In the genomic region with DNA sequence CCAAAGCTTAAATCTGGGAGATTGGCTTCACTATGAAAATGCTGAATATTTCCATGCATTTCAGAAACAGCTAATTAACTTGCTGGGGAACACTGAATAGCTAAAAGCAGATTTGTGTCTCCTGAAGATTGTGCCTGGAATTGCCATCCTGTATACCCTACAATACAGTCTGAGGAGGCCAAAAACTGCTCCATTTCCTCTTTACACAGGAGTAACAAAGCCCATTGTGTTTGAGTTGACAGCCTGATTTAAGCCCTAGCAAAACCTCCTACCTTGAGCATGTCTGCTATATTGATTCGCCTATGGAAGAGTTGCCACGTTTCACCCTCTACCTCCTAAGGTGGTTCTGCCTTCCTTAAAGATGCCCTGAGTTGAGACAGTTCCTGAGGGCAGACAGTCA, we compare ENCODE assay signal across 8 cellular contexts. TPM values are rescaled to one million over a fixed set of nuclear protein-coding genes. Genes with fewer than 3 reads are reported as not detected.
DNase-seq lines count a peak whose midpoint lies in the region; ATAC-seq, FAIRE-seq and TF ChIP-seq lines count a peak whose summit lies in the region.

No MANE protein-coding gene starts in this region.

- peak; percentile 10 for DNase-seq in DMS79 (lab: John Stamatoyannopoulos, UW)
- DNase-seq in GM12878 (ENCODE audit: low read depth, low spot score): no peak
- no peak for DNase-seq in neuronal stem cell (ENCODE audit: low spot score)
- DNase-seq in GM03348 (ENCODE audit: low spot score): no peak
- no peak for DNase-seq in medulla oblongata (ENCODE audit: extremely low spot score)
- DNase-seq in lower leg skin (ENCODE audit: low spot score in 2 of 2): no peak
- no peak for DNase-seq in HPDE6-E6E7 (ENCODE audit: extremely low spot score)

- H2AK5ac ChIP-seq in neuronal stem cell (ENCODE audit: low read depth, low read length): no peak overlapping the region

- TF ChIP-seq POLR2A in GM12878 (IDR thresholded peaks at IDR 0.05; ENCODE audit: low read depth, low read length) (no peak), lower leg skin (IDR thresholded peaks at IDR 0.05) (no peak)

- no peak overlapping the region for H3K18ac ChIP-seq in neuronal stem cell (ENCODE audit: low read length)

- H3K4me3 ChIP-seq in Loucy (ENCODE audit: low read length, poor library complexity, severe bottlenecking) (peak overlapping the region; percentile 91), GM12878 (peak overlapping the region; percentile 91), neuronal stem cell (ENCODE audit: low read length in 2 of 2) (peak overlapping the region in 1 of 2 donors; percentile 80), lower leg skin (ENCODE audit: low read depth, poor library complexity, severe bottlenecking) (no peak overlapping the region)

- BruUV-seq in GM12878 (replicated peaks; lab: Mats Ljungman, UMichigan): no TSS peak

- no peak overlapping the region for H3K4ac ChIP-seq in neuronal stem cell (ENCODE audit: low read length)

- H3K4me2 ChIP-seq in Loucy (ENCODE audit: low read depth, low read length, poor library complexity, severe bottlenecking) (peak overlapping the region; percentile 91), GM12878 (ENCODE audit: control insufficient read depth, insufficient read depth) (peak overlapping the region; percentile 99), neuronal stem cell (ENCODE audit: insufficient read depth, low read length, poor library complexity, severe bottlenecking) (peak overlapping the region; percentile 92)

- H3K27me3 ChIP-seq in Loucy (ENCODE audit: insufficient read depth, low read length, poor library complexity, severe bottlenecking) (no peaks in the 10 kb centered on the region), GM12878 (replicated peaks in 1 of 2; ENCODE audit: control insufficient read depth in 2 of 2, insufficient read depth in 2 of 2, low read length in 1 of 2) (no peaks in the 10 kb centered on the region), neuronal stem cell (ENCODE audit: control insufficient read depth in 3 of 3, insufficient read depth in 3 of 3, low read depth in 1 of 3, low read length in 3 of 3) (no peaks in the 10 kb centered on the region)

- H3K27ac ChIP-seq in GM12878 (ENCODE audit: control insufficient read depth, insufficient read depth): peak overlapping the region; percentile 98
- peak overlapping the region; percentile 100 for H3K27ac ChIP-seq in neuronal stem cell (replicated peaks; ENCODE audit: low read length)

- H3F3A ChIP-seq in Loucy (ENCODE audit: low read depth): 0 out of 2 replicates have a peak, but pooled peaks cover 5% of the 10 kb centered on the region

- H3K79me2 ChIP-seq in Loucy (ENCODE audit: insufficient read depth, low read length) (peaks cover 45% of the 10 kb centered on the region), GM12878 (ENCODE audit: control insufficient read depth, insufficient read depth, low read length) (peaks cover 31% of the 10 kb centered on the region)

- H3K4me1 ChIP-seq in Loucy (ENCODE audit: insufficient read depth, low read length, poor library complexity, severe bottlenecking): peaks cover 37% of the 10 kb centered on the region
- peaks cover 16% of the 10 kb centered on the region for H3K4me1 ChIP-seq in GM12878 (ENCODE audit: control insufficient read depth, insufficient read depth, low read length)
- H3K4me1 ChIP-seq in neuronal stem cell (ENCODE audit: control insufficient read depth in 2 of 2, insufficient read depth in 1 of 2, low read depth in 1 of 2, low read length in 2 of 2): peaks cover 15 to 25% of the 10 kb centered on the region in 2 donors

- no peaks in the 10 kb centered on the region for H3K9me2 ChIP-seq in Loucy (replicated peaks; ENCODE audit: low read depth, low read length)

- ATAC-seq in GM12878: no peak

- H3K9me3 ChIP-seq in Loucy (ENCODE audit: insufficient read depth, low read depth, low read length): no peaks in the 10 kb centered on the region
- no peaks in the 10 kb centered on the region for H3K9me3 ChIP-seq in GM12878 (replicated peaks; ENCODE audit: control insufficient read depth, insufficient read depth, low read length)
- no peaks in the 10 kb centered on the region for H3K9me3 ChIP-seq in neuronal stem cell (replicated peaks in 1 of 2; ENCODE audit: control insufficient read depth in 2 of 2, insufficient read depth in 1 of 2, low read depth in 1 of 2, low read length in 2 of 2)

- no peak overlapping the region for H2BK15ac ChIP-seq in neuronal stem cell (ENCODE audit: low read length)

- TF ChIP-seq RAD21 in GM12878 (IDR thresholded peaks at IDR 0.05; ENCODE audit: insufficient read depth, low read depth, low read length): no peak

- H2AFZ ChIP-seq in Loucy (ENCODE audit: low read length): no peak overlapping the region
- no peak overlapping the region; the same call in 1 of the 2 replicates for H2AFZ ChIP-seq in GM12878 (ENCODE audit: control insufficient read depth, low read depth, low read length)
- H2AFZ ChIP-seq in neuronal stem cell (ENCODE audit: low read length): no peak overlapping the region

- TF ChIP-seq CTCF in Loucy (conservative IDR thresholded peaks at IDR 0.05; ENCODE audit: low read length) (no peak), GM12878 (IDR thresholded peaks at IDR 0.05 in 2 of 3, conservative IDR thresholded peaks at IDR 0.05 in 1 of 3; ENCODE audit: control insufficient read depth in 2 of 3, extremely low read depth in 1 of 3, insufficient read depth in 1 of 3, low read depth in 3 of 3, low read length in 3 of 3) (no peak), lower leg skin (IDR thresholded peaks at IDR 0.05) (no peak)

- no peak for FAIRE-seq in GM12878 (lab: Jason Lieb, UNC)

- H3K36me3 ChIP-seq in Loucy (ENCODE audit: insufficient read depth, low read length) (no peaks in the 10 kb centered on the region), GM12878 (ENCODE audit: control insufficient read depth in 2 of 2, insufficient read depth in 2 of 2, low read length in 1 of 2) (no peaks in the 10 kb centered on the region), neuronal stem cell (replicated peaks in 1 of 2; ENCODE audit: control insufficient read depth in 2 of 2, insufficient read depth in 2 of 2, low read length in 2 of 2) (no peaks in the 10 kb centered on the region)

- TF ChIP-seq EP300 in GM12878 (IDR thresholded peaks at IDR 0.05; ENCODE audit: borderline replicate concordance in 1 of 2, control insufficient read depth in 1 of 2, low read depth in 2 of 2, low read length in 2 of 2): no peak

- no peak overlapping the region for H2BK120ac ChIP-seq in neuronal stem cell (ENCODE audit: low read depth, low read length)

- H2BK12ac ChIP-seq in neuronal stem cell (ENCODE audit: low read length): no peak overlapping the region

- H3K23ac ChIP-seq in neuronal stem cell (ENCODE audit: low read depth, low read length, poor library complexity): no peak overlapping the region

- SMC1A ChIA-PET in GM12878 (lab: Charles Lee; ENCODE audit: uncharacterized antibody, unreplicated experiment): interaction anchor here (0.7 to 3.3 kb wide), 12 partner anchors 14 to 99 kb away, joined by 3 to 13 read pairs (median 6); a partner anchor contains a TSS

- WGBS in GM12878 (ENCODE audit: insufficient coverage, insufficient replicate concordance, low lambda C conversion rate, missing lambda C conversion rate): 93% methylated on average over 2 of the region's 2 CpGs
- WGBS in neuronal stem cell (ENCODE audit: extremely low coverage in 2 of 2, insufficient read length in 2 of 2, insufficient replicate concordance in 1 of 2), 2 donors: no CpG with 5 or more reads among the region's 2 CpGs
- WGBS in lower leg skin, 2 donors: 76 to 79% methylated on average over 2 of the region's 2 CpGs

- H4K20me1 ChIP-seq in Loucy (ENCODE audit: insufficient read depth, low read length, poor library complexity, severe bottlenecking) (peaks cover 24% of the 10 kb centered on the region), GM12878 (ENCODE audit: control insufficient read depth, insufficient read depth) (no peaks in the 10 kb centered on the region)

- no peak overlapping the region for H4K91ac ChIP-seq in neuronal stem cell (ENCODE audit: low read depth, low read length, poor library complexity)

- no peak overlapping the region for H2BK5ac ChIP-seq in neuronal stem cell (ENCODE audit: low read length)

- intact Hi-C loops in GM12878 (cut with micrococcal nuclease; ENCODE audit: unreplicated experiment): loop anchor here (2.0 to 10.0 kb wide), 4 partner anchors 45 to 201 kb away; no protein-coding TSS in a partner anchor
- intact Hi-C loops in lower leg skin (cut with DNase I; ENCODE audit: low total_unique reads): no loop called here

- in situ Hi-C loops in GM12878 (cut with MboI): no loop called here

- H3K79me1 ChIP-seq in neuronal stem cell (ENCODE audit: low read depth, low read length): no peaks in the 10 kb centered on the region

- CTCF ChIA-PET in GM12878 (lab: Yijun Ruan, JAX): interaction anchor here (0.5 to 1.6 kb wide), 4 partner anchors 10 to 191 kb away, joined by 3 to 5 read pairs (median 4); no protein-coding TSS in a partner anchor

- H3K9ac ChIP-seq in Loucy (ENCODE audit: low read depth, low read length, poor library complexity, severe bottlenecking) (peak overlapping the region; percentile 100), GM12878 (ENCODE audit: control insufficient read depth, insufficient read depth, low read length) (peak overlapping the region; percentile 74), neuronal stem cell (ENCODE audit: low read depth, low read length, poor library complexity) (no peak overlapping the region)

- POLR2A ChIA-PET in GM12878 (lab: Charles Lee): interaction anchor here (0.6 to 2.0 kb wide), 5 partner anchors 26 to 70 kb away, joined by 3 to 8 read pairs (median 4); a partner anchor contains a TSS

- H4K8ac ChIP-seq in neuronal stem cell (ENCODE audit: low read depth, low read length): no peak overlapping the region

- RAD21 ChIA-PET in GM12878 (lab: Charles Lee; ENCODE audit: unreplicated experiment): interaction anchor here (1.1 to 2.1 kb wide), 7 partner anchors 18 to 90 kb away, joined by 3 to 6 read pairs (median 4); no protein-coding TSS in a partner anchor

- no peak overlapping the region for H3K14ac ChIP-seq in neuronal stem cell (ENCODE audit: low read length)

RNA-seq across cellular contexts. Expression of a gene that starts 1.5 kb away (rescaled TPM):
- total RNA-seq in GM12878 (2013; cell fraction: nucleolus; rRNA removed): 13.1 and 13.7 TPM in 2 replicates
- 17.5 and 18.8 TPM in 2 replicates for total RNA-seq in GM12878 (2014; rRNA removed)
- total RNA-seq in GM12878 (2014; rRNA removed; fragmentation: Illumina TruSeq; extraction: Trizol): 20.7 and 21.6 TPM in 2 replicates
- total RNA-seq in GM12878 (2021): 24.6 and 27.0 TPM in 2 replicates
- 4.1 TPM for polyA plus RNA-seq in GM12878 (2011; ENCODE audit: low read depth)
- polyA plus RNA-seq in GM12878 (2011; rRNA removed): 18.2 and 28.3 TPM in 2 replicates
- 11.8 and 12.6 TPM in 2 replicates for polyA plus RNA-seq in GM12878 (2011; cell fraction: cytosol; rRNA removed)
- polyA plus RNA-seq in GM12878 (2011; cell fraction: nucleus; rRNA removed): 9.0 and 11.0 TPM in 2 replicates
- 5.6 and 5.7 TPM in 2 replicates for polyA plus RNA-seq in GM12878 (2012)
- 21.4 and 29.7 TPM in 2 replicates for polyA plus RNA-seq in GM12878 (2014; fragmentation: Illumina TruSeq; extraction: Trizol)
- polyA plus RNA-seq in GM12878 (2014; fragmentation: Nextera tagmentation; extraction: Ambion mirVana): 1 to 10 TPM; 4.8 to 7.4 TPM
- 15.2 and 15.3 TPM in 2 replicates for polyA plus RNA-seq in GM12878 (2014; rRNA removed)
- polyA plus RNA-seq in GM12878 (2016; fragmentation: Nextera tagmentation; extraction: Ambion mirVana): 10 to 100 TPM; 22.5 to 24.7 TPM
- 23.2 and 31.1 TPM in 2 replicates for polyA minus RNA-seq in GM12878 (2011; rRNA and poly(A)+ RNA removed)
- polyA minus RNA-seq in GM12878 (2011; cell fraction: cytosol; rRNA and poly(A)+ RNA removed): 9.0 and 12.0 TPM in 2 replicates
- 7.3 and 12.7 TPM in 2 replicates for polyA minus RNA-seq in GM12878 (2011; cell fraction: nucleus; rRNA and poly(A)+ RNA removed)
- 39.4 TPM for polyA plus RNA-seq in neuronal stem cell (2013, experiment 1 of 2)
- polyA plus RNA-seq in neuronal stem cell (2013, experiment 2 of 2): 39.9 TPM
- 10 to 100 TPM in 3 of 4 donors, 1 to 10 TPM in 1; 4.4 to 18.4 (median 11.7) TPM for total RNA-seq in lower leg skin

RNA-seq across cellular contexts. Expression of a gene that starts 40.9 kb away (rescaled TPM):
- not detected in 2 replicates for total RNA-seq in GM12878 (2013; cell fraction: nucleolus; rRNA removed)
- total RNA-seq in GM12878 (2014; rRNA removed): 0.23 and 0.27 TPM in 2 replicates
- not detected in 2 replicates for total RNA-seq in GM12878 (2014; rRNA removed; fragmentation: Illumina TruSeq; extraction: Trizol)
- total RNA-seq in GM12878 (2021): 0.18 and 0.61 TPM in 2 replicates
- polyA plus RNA-seq in GM12878 (2011; ENCODE audit: low read depth): not detected
- polyA plus RNA-seq in GM12878 (2011; rRNA removed): 0.08 and 0.16 TPM in 2 replicates
- 0.32 and 0.43 TPM in 2 replicates for polyA plus RNA-seq in GM12878 (2011; cell fraction: cytosol; rRNA removed)
- polyA plus RNA-seq in GM12878 (2011; cell fraction: nucleus; rRNA removed): 0.18 and 0.34 TPM in 2 replicates
- 0.08 and 0.19 TPM in 2 replicates for polyA plus RNA-seq in GM12878 (2012)
- 0.29 TPM in 1 of 2 replicates, not detected in the other for polyA plus RNA-seq in GM12878 (2014; fragmentation: Illumina TruSeq; extraction: Trizol)
- under 1 TPM in 1 of 2 experiments, not detected in 1; 0.24 TPM for polyA plus RNA-seq in GM12878 (2014; fragmentation: Nextera tagmentation; extraction: Ambion mirVana)
- 0.09 TPM in 1 of 2 replicates, not detected in the other for polyA plus RNA-seq in GM12878 (2014; rRNA removed)
- polyA plus RNA-seq in GM12878 (2016; fragmentation: Nextera tagmentation; extraction: Ambion mirVana): not detected
- not detected in 2 replicates for polyA minus RNA-seq in GM12878 (2011; rRNA and poly(A)+ RNA removed)
- not detected in 2 replicates for polyA minus RNA-seq in GM12878 (2011; cell fraction: cytosol; rRNA and poly(A)+ RNA removed)
- polyA minus RNA-seq in GM12878 (2011; cell fraction: nucleus; rRNA and poly(A)+ RNA removed): 0.36 and 0.77 TPM in 2 replicates
- not detected for polyA plus RNA-seq in neuronal stem cell (2013, experiment 1 of 2)
- polyA plus RNA-seq in neuronal stem cell (2013, experiment 2 of 2): not detected
- total RNA-seq in lower leg skin: 10 to 100 TPM in 1 of 4 donors, 1 to 10 TPM in 3; 2.9 to 10.9 (median 5.9) TPM

RNA-seq across cellular contexts. Expression of a gene that starts 42.3 kb away (rescaled TPM):
- total RNA-seq in GM12878 (2013; cell fraction: nucleolus; rRNA removed): not detected in 2 replicates
- total RNA-seq in GM12878 (2014; rRNA removed) (not detected in 2 replicates), GM12878 (2014; rRNA removed; fragmentation: Illumina TruSeq; extraction: Trizol) (not detected in 2 replicates), GM12878 (2021) (not detected in 2 replicates), lower leg skin (not detected)
- polyA plus RNA-seq in GM12878 (2011; ENCODE audit: low read depth): not detected
- polyA plus RNA-seq in GM12878 (2011; rRNA removed) (not detected in 2 replicates), GM12878 (2014; fragmentation: Illumina TruSeq; extraction: Trizol) (not detected in 2 replicates), GM12878 (2014; fragmentation: Nextera tagmentation; extraction: Ambion mirVana) (not detected), GM12878 (2014; rRNA removed) (not detected in 2 replicates), GM12878 (2016; fragmentation: Nextera tagmentation; extraction: Ambion mirVana) (not detected)
- polyA plus RNA-seq in GM12878 (2011; cell fraction: cytosol; rRNA removed): not detected in 2 replicates
- not detected in 2 replicates for polyA plus RNA-seq in GM12878 (2011; cell fraction: nucleus; rRNA removed)
- not detected in 2 replicates for polyA plus RNA-seq in GM12878 (2012)
- polyA minus RNA-seq in GM12878 (2011; rRNA and poly(A)+ RNA removed): not detected in 2 replicates
- polyA minus RNA-seq in GM12878 (2011; cell fraction: cytosol; rRNA and poly(A)+ RNA removed): not detected in 2 replicates
- not detected in 2 replicates for polyA minus RNA-seq in GM12878 (2011; cell fraction: nucleus; rRNA and poly(A)+ RNA removed)
- not detected for polyA plus RNA-seq in neuronal stem cell (2013, experiment 1 of 2)
- not detected for polyA plus RNA-seq in neuronal stem cell (2013, experiment 2 of 2)
